In the genomic region with DNA sequence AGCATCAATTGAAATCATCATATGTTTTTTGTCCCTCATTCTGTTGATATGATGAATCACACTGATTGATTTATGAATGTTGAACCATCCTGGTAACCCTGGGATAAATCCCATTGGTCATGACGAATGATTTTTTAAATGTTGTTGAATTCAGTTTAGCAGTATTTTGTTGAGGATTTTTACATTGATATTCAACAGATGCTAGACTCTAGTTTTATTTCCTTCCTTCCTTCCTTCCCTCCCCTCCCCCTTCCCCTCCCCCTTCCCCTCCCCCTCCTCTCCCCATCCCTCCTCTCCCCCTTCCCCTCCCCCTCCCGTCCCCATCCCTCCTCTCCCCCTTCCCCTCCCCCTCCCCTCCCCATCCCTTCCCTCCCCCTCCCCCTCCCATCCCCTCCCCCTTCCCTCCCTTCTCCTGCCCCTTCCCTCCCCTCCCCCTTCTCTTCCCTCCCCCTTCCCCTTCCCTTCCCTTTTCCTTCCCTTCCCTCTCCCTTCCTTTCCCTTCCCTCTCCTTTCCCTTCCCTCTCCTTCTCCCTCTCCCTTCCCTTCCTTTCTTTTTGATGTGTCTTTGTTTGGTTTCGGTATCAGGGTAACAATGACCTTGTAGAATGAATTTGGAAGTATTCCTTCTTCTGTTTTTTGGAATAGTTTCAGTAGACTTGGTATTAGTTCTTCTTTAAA, we compare ENCODE assay signal across 26 cellular contexts.
DNase-seq lines count a peak whose midpoint lies in the region; ATAC-seq, FAIRE-seq and TF ChIP-seq lines count a peak whose summit lies in the region.
"Had no signal": no experiment of that assay in that cellular context is flagged by ENCODE, and none has a peak within 500 bp of the region (broad histone marks: within the 10 kb centered on the region; RNA-seq: fewer than 3 reads in every experiment).

No MANE protein-coding gene starts in this region.

- H3K4me3 Mint-ChIP-seq in T-helper 17 cell = no peak overlapping the region
- H3K4me3 Mint-ChIP-seq: B cell; CD4-positive, alpha-beta T cell; CD8-positive, alpha-beta T cell had no signal

- H3K9me3 ChIP-seq in HepG2 (ENCODE audit: low read length) = no peaks in the 10 kb centered on the region
- H3K9me3 ChIP-seq in right lobe of liver = no peaks in the 10 kb centered on the region
- H3K9me3 ChIP-seq in T-helper 17 cell (ENCODE audit: control insufficient read depth, low read length, poor library complexity, severe bottlenecking) = no peaks in the 10 kb centered on the region
- H3K9me3 ChIP-seq: A549, Caco-2 had no signal

- no peak overlapping the region for H3K4me2 ChIP-seq in HepG2 (ENCODE audit: low read depth, low read length)
- H3K4me2 ChIP-seq: A549; BLaER1 treated with 17β-estradiol and CSF1 and Interleukin-3, amounts not matched to agents 10 nM and 100 nM had no signal

- POLR2A ChIA-PET in HepG2 (lab: Yijun Ruan, JAX) = no interaction called here

- 95% methylated on average over 3 of the region's 3 CpGs for WGBS in HepG2 (ENCODE audit: low lambda C conversion rate)
- 88% methylated on average over 2 of the region's 3 CpGs for WGBS in right lobe of liver (ENCODE audit: insufficient coverage, low coverage, low lambda C conversion rate, missing lambda C conversion rate)

- CTCF ChIA-PET in HepG2 (lab: Yijun Ruan, JAX; ENCODE audit: low intra/inter-chr PET ratio, low total read pairs) = no interaction called here

- H3K27me3 ChIP-seq in HepG2 (ENCODE audit: control insufficient read depth in 1 of 2, insufficient read depth in 2 of 2, low read length in 2 of 2) (no peaks in the 10 kb centered on the region), right lobe of liver (no peaks in the 10 kb centered on the region)
- H3K27me3 ChIP-seq: BLaER1 treated with 17β-estradiol and CSF1 and Interleukin-3, amounts not matched to agents 10 nM and 100 nM had no signal

- BruUV-seq in HepG2 (replicated peaks; lab: Mats Ljungman, UMichigan) = no TSS peak

- H3K4me1 ChIP-seq in HepG2 (ENCODE audit: insufficient read depth, low read length) = no peaks in the 10 kb centered on the region
- H3K4me1 ChIP-seq in right lobe of liver = no peaks in the 10 kb centered on the region
- H3K4me1 ChIP-seq: A549; BLaER1 treated with 17β-estradiol and CSF1 and Interleukin-3, amounts not matched to agents 10 nM and 100 nM; Caco-2 had no signal

- intact Hi-C loops in HepG2 (cut with micrococcal nuclease; ENCODE audit: unreplicated experiment) (no loop called here), right lobe of liver (cut with DNase I) (no loop called here)

- no peak overlapping the region for H2AFZ ChIP-seq in HepG2 (ENCODE audit: low read length)

- FAIRE-seq in HepG2 (lab: Jason Lieb, UNC) (no peak), urothelium cell line (lab: Jason Lieb, UNC) (peak; percentile 50), GM19239 (lab: Jason Lieb, UNC) (no peak)
- FAIRE-seq: A549, GM12878, GM12892, GM18507 had no signal

- in situ Hi-C loops in HepG2 (cut with HindIII; ENCODE audit: extremely low pct_ligation_motif_present, low pct_unique_long_range_greater_than_20kb) = no loop called here

- ATAC-seq in HepG2 (no peak), right lobe of liver (no peak), T-helper 17 cell (no peak)
- ATAC-seq: A549; CD8-positive, alpha-beta T cell; GM12878 had no signal

- H4K20me1 ChIP-seq in HepG2 (ENCODE audit: insufficient read depth, low read length) = no peaks in the 10 kb centered on the region

- TF ChIP-seq CTCF in HepG2 (CRISPR knock-in tag; IDR thresholded peaks at IDR 0.05) = no peak
- no peak for TF ChIP-seq CTCF in right lobe of liver (IDR thresholded peaks at IDR 0.05)

- H3K36me3 Mint-ChIP-seq in T-helper 17 cell (ENCODE audit: low read depth) = peaks cover 20% of the 10 kb centered on the region

- H3K9ac ChIP-seq in HepG2 (ENCODE audit: insufficient read depth, low read depth, low read length) = no peak overlapping the region
- H3K9ac ChIP-seq: BLaER1 treated with 17β-estradiol and CSF1 and Interleukin-3, amounts not matched to agents 10 nM and 100 nM had no signal

- no peak overlapping the region for H3K4me3 ChIP-seq in HepG2 (replicated peaks in 1 of 3; ENCODE audit: insufficient read depth in 1 of 3, low read depth in 2 of 3, low read length in 3 of 3)
- H3K4me3 ChIP-seq in right lobe of liver = no peak overlapping the region
- H3K4me3 ChIP-seq: A549; BLaER1 treated with 17β-estradiol and CSF1 and Interleukin-3, amounts not matched to agents 10 nM and 100 nM; GM12878 had no signal

- DNase-seq in HepG2 (ENCODE audit: low spot score) = no peak
- DNase-seq in right lobe of liver = no peak
- no peak for DNase-seq in T-helper 17 cell
- no peak for DNase-seq in urothelium cell line (ENCODE audit: low spot score)
- no peak for DNase-seq in GM19239 (ENCODE audit: insufficient read length, low spot score)
- DNase-seq in NCI-H2029 treated with DMSO at 0.1 percent for 48 hours (lab: John Stamatoyannopoulos, UW) = no peak
- DNase-seq: AML-193; Caco-2; Calu3; CD4-positive, alpha-beta T cell; CD8-positive, alpha-beta T cell; DMS 273 treated with DMSO at 0.1 percent for 48 hours; DMS153; DMS53; DMS79; DND-41; EL; GDM1 had no signal

- TF ChIP-seq EP300 in HepG2 (IDR thresholded peaks at IDR 0.05; ENCODE audit: low read depth in 2 of 2, low read length in 2 of 2) (no peak), HepG2 (CRISPR knock-in tag; IDR thresholded peaks at IDR 0.05; ENCODE audit: borderline replicate concordance) (no peak)

- no peaks in the 10 kb centered on the region for H3K79me2 ChIP-seq in HepG2 (ENCODE audit: insufficient read depth, low read length)

- TF ChIP-seq RAD21 in HepG2 (CRISPR knock-in tag; IDR thresholded peaks at IDR 0.05) = no peak

- H3K36me3 ChIP-seq in HepG2 (replicated peaks in 1 of 2; ENCODE audit: control insufficient read depth in 1 of 2, insufficient read depth in 2 of 2, low read length in 2 of 2) = peaks cover 6 to 19% of the 10 kb centered on the region in 2 experiments; a peak in 4 of 5 replicates
- peaks cover 0 to 14% (median 7%) of the 10 kb centered on the region in 4 donors for H3K36me3 ChIP-seq in right lobe of liver

- TF ChIP-seq POLR2A in HepG2 (IDR thresholded peaks at IDR 0.05; ENCODE audit: insufficient read depth in 1 of 2, low read depth in 2 of 2, low read length in 2 of 2) (no peak), right lobe of liver (IDR thresholded peaks at IDR 0.05) (no peak)

- H3K27ac Mint-ChIP-seq in T-helper 17 cell = peak overlapping the region; percentile 14
- H3K27ac Mint-ChIP-seq: B cell; CD4-positive, alpha-beta T cell; CD8-positive, alpha-beta T cell had no signal

- peaks cover 8% of the 10 kb centered on the region for H3K4me1 Mint-ChIP-seq in T-helper 17 cell

- H3K27ac ChIP-seq in HepG2 (ENCODE audit: extremely low read length, insufficient read depth, low read length) = no peak overlapping the region
- H3K27ac ChIP-seq in right lobe of liver = no peak overlapping the region
- H3K27ac ChIP-seq: 22Rv1; A549; BLaER1 treated with 17β-estradiol and CSF1 and Interleukin-3, amounts not matched to agents 10 nM and 100 nM; C4-2B had no signal

- H3K27me3 Mint-ChIP-seq in T-helper 17 cell = no peaks in the 10 kb centered on the region
- H3K27me3 Mint-ChIP-seq: B cell; CD4-positive, alpha-beta T cell had no signal

TF ChIP-seq in HepG2, 621 proteins besides CTCF, POLR2A, EP300 and RAD21:
- TF ChIP-seq ADNP (CRISPR knock-in tag; IDR thresholded peaks at IDR 0.05) (no peak), PCBP1 (IDR thresholded peaks at IDR 0.05; ENCODE audit: borderline replicate concordance, low read depth, low read length) (peak; percentile 87; the same call in 1 of the 2 replicates), HNRNPK (IDR thresholded peaks at IDR 0.05; ENCODE audit: low read depth, low read length, poor library complexity, severe bottlenecking) (peak; percentile 99)
